ENCODE assay signal across 18 cellular contexts in the genomic region with DNA sequence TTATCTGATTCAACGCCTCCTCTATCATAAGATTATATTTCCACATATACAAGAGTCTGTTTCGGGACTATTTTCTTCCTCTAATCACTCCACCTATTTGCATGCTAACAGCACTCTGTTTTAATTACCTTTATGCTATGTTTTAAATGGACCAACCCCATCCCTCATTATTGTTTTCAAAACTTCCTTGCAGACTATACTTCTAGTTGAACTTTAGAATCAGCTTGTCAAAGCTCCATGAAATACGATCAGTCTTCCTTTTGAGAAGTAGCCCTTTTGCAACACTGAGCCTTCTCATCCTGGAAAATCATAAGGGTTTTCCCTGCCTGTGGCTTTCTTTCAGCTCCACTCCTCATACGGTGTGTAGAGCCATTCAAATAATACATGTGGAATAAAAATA. TPM values are rescaled to one million over a fixed set of nuclear protein-coding genes. Genes with fewer than 3 reads are reported as not detected.
A peak's percentile ranks its signal among the peaks of the same experiment; 100 is the strongest.
DNase-seq lines count a peak whose midpoint lies in the region; ATAC-seq and TF ChIP-seq lines count a peak whose summit lies in the region.
"Had no signal": no experiment of that assay in that cellular context is flagged by ENCODE, and none has a peak within 500 bp of the region (broad histone marks: within the 10 kb centered on the region; RNA-seq: fewer than 3 reads in every experiment).

No MANE protein-coding gene starts in this region.

- intact Hi-C loops in psoas muscle (cut with DNase I), result no loop called here
- intact Hi-C loops in left ventricle myocardium superior (cut with micrococcal nuclease), result no loop called here

- no peaks in the 10 kb centered on the region for H3K9me3 ChIP-seq in psoas muscle
- H3K9me3 ChIP-seq: Peyer's patch, spleen had no signal

- DNase-seq in activated CD4-positive, alpha-beta T cell treated with anti-CD3 and anti-CD28 coated beads, Interleukin-2, amount 10 ng/mL, durations not matched to agents 7 days and 5 days, result no peak
- DNase-seq in activated CD4-positive, alpha-beta T cell treated with anti-CD3 and anti-CD28 coated beads, Interleukin-2, amount 50 U/mL, for 4 hours, result no peak
- DNase-seq in activated naive CD8-positive, alpha-beta T cell treated with anti-CD3 and anti-CD28 coated beads, Interleukin-2, amount 10 ng/mL, durations not matched to agents 7 days and 5 days, result no peak
- DNase-seq in psoas muscle (no peak), DMS153 (lab: John Stamatoyannopoulos, UW) (no peak), left ventricle myocardium superior (no peak), D341Med (ENCODE audit: low spot score) (no peak)
- DNase-seq: activated B cell treated with CpG ODN at 0.5 μM for 24 hours; brain microvascular endothelial cell; DMS 273 treated with DMSO at 0.1 percent for 48 hours; head of caudate nucleus; NCI-H1105 treated with DMSO at 0.1 percent for 48 hours; Peyer's patch; spleen; stimulated activated CD8-positive, alpha-beta memory T cell treated with anti-CD3 and anti-CD28 coated beads, Interleukin-4, amount 100 ng/mL, for 48 hours; T-helper 9 cell had no signal

- peak overlapping the region; percentile 55 for H3K27ac ChIP-seq in psoas muscle
- H3K27ac ChIP-seq: brain microvascular endothelial cell, Peyer's patch, spleen had no signal

- CTCF ChIA-PET in activated CD4-positive, alpha-beta T cell treated with anti-CD3 and anti-CD28 coated beads, Interleukin-2, amount 10 ng/mL, durations not matched to agents 7 days and 5 days (lab: Charles Lee), result interaction anchor here (0.9 to 2.1 kb wide), 5 partner anchors 11 to 114 kb away, joined by 3 to 6 read pairs (median 4); no protein-coding TSS in a partner anchor

- H3K4me1 ChIP-seq in psoas muscle, result no peaks in the 10 kb centered on the region
- H3K4me1 ChIP-seq: Peyer's patch had no signal

- 82 to 96% (median 91%) methylated on average over 4 of the region's 4 CpGs for WGBS in psoas muscle, 3 donors

- H3K4me3 Mint-ChIP-seq in activated CD4-positive, alpha-beta T cell treated with anti-CD3 and anti-CD28 coated beads, Interleukin-2, amount 10 ng/mL, durations not matched to agents 7 days and 5 days, result no peak overlapping the region
- H3K4me3 Mint-ChIP-seq in IgD-negative memory B cell, result no peak overlapping the region
- H3K4me3 Mint-ChIP-seq in activated naive CD8-positive, alpha-beta T cell treated with anti-CD3 and anti-CD28 coated beads, Interleukin-2, amount 10 ng/mL, durations not matched to agents 7 days and 5 days, result peak overlapping the region; percentile 8
- H3K4me3 Mint-ChIP-seq: activated B cell treated with CpG ODN at 0.5 μM for 24 hours had no signal

- no peaks in the 10 kb centered on the region for H3K27me3 ChIP-seq in psoas muscle (ENCODE audit: insufficient read depth in 3 of 3, low read length in 2 of 3)
- H3K27me3 ChIP-seq: brain microvascular endothelial cell, Peyer's patch, spleen had no signal

- H3K4me1 Mint-ChIP-seq in activated CD4-positive, alpha-beta T cell treated with anti-CD3 and anti-CD28 coated beads, Interleukin-2, amount 10 ng/mL, durations not matched to agents 7 days and 5 days, result peaks cover 29% of the 10 kb centered on the region
- peaks cover 5 to 9% (median 7%) of the 10 kb centered on the region in 3 donors for H3K4me1 Mint-ChIP-seq in IgD-negative memory B cell
- H3K4me1 Mint-ChIP-seq in activated naive CD8-positive, alpha-beta T cell treated with anti-CD3 and anti-CD28 coated beads, Interleukin-2, amount 10 ng/mL, durations not matched to agents 7 days and 5 days, result peaks cover 12% of the 10 kb centered on the region

- H3K36me3 ChIP-seq in psoas muscle (ENCODE audit: insufficient read depth in 1 of 2, low read depth in 1 of 2), result peaks cover 8 to 71% of the 10 kb centered on the region in 2 donors

- no peaks in the 10 kb centered on the region for H3K9me3 Mint-ChIP-seq in activated CD4-positive, alpha-beta T cell treated with anti-CD3 and anti-CD28 coated beads, Interleukin-2, amount 10 ng/mL, durations not matched to agents 7 days and 5 days
- no peaks in the 10 kb centered on the region for H3K9me3 Mint-ChIP-seq in IgD-negative memory B cell
- no peaks in the 10 kb centered on the region for H3K9me3 Mint-ChIP-seq in activated naive CD8-positive, alpha-beta T cell treated with anti-CD3 and anti-CD28 coated beads, Interleukin-2, amount 10 ng/mL, durations not matched to agents 7 days and 5 days
- H3K9me3 Mint-ChIP-seq: activated B cell treated with CpG ODN at 0.5 μM for 24 hours had no signal

- H3K27ac Mint-ChIP-seq in activated CD4-positive, alpha-beta T cell treated with anti-CD3 and anti-CD28 coated beads, Interleukin-2, amount 10 ng/mL, durations not matched to agents 7 days and 5 days, result peak overlapping the region; percentile 43
- H3K27ac Mint-ChIP-seq in IgD-negative memory B cell, result peak overlapping the region in 2 of 3 donors; percentile 26 to 31
- H3K27ac Mint-ChIP-seq in activated naive CD8-positive, alpha-beta T cell treated with anti-CD3 and anti-CD28 coated beads, Interleukin-2, amount 10 ng/mL, durations not matched to agents 7 days and 5 days, result peak overlapping the region; percentile 14
- H3K27ac Mint-ChIP-seq: activated B cell treated with CpG ODN at 0.5 μM for 24 hours had no signal

- no peak for ATAC-seq in activated naive CD8-positive, alpha-beta T cell treated with anti-CD3 and anti-CD28 coated beads, Interleukin-2, amount 10 ng/mL, durations not matched to agents 7 days and 5 days (ENCODE audit: low read depth)
- ATAC-seq in psoas muscle (no peak), left ventricle myocardium superior (no peak)
- ATAC-seq: HCT116 had no signal

- H3K36me3 Mint-ChIP-seq in activated CD4-positive, alpha-beta T cell treated with anti-CD3 and anti-CD28 coated beads, Interleukin-2, amount 10 ng/mL, durations not matched to agents 7 days and 5 days (ENCODE audit: low read depth), result peaks cover 45% of the 10 kb centered on the region
- H3K36me3 Mint-ChIP-seq in IgD-negative memory B cell, result peaks cover 13% of the 10 kb centered on the region
- H3K36me3 Mint-ChIP-seq in activated naive CD8-positive, alpha-beta T cell treated with anti-CD3 and anti-CD28 coated beads, Interleukin-2, amount 10 ng/mL, durations not matched to agents 7 days and 5 days, result peaks cover 27% of the 10 kb centered on the region

- H3K4me3 ChIP-seq in psoas muscle, result no peak overlapping the region
- H3K4me3 ChIP-seq: Peyer's patch, spleen had no signal

- POLR2A ChIA-PET in activated CD4-positive, alpha-beta T cell treated with anti-CD3 and anti-CD28 coated beads, Interleukin-2, amount 10 ng/mL, durations not matched to agents 7 days and 5 days (lab: Charles Lee), result no interaction called here
- POLR2A ChIA-PET in activated naive CD8-positive, alpha-beta T cell treated with anti-CD3 and anti-CD28 coated beads, Interleukin-2, amount 10 ng/mL, durations not matched to agents 7 days and 5 days (lab: Charles Lee), result interaction anchor here (0.6 kb wide), 1 partner anchor 1900 kb away, joined by 4 read pairs; no protein-coding TSS in a partner anchor

- no peak for TF ChIP-seq CTCF in psoas muscle (IDR thresholded peaks at IDR 0.05)

- no peaks in the 10 kb centered on the region for H3K27me3 Mint-ChIP-seq in activated CD4-positive, alpha-beta T cell treated with anti-CD3 and anti-CD28 coated beads, Interleukin-2, amount 10 ng/mL, durations not matched to agents 7 days and 5 days
- no peaks in the 10 kb centered on the region for H3K27me3 Mint-ChIP-seq in IgD-negative memory B cell
- H3K27me3 Mint-ChIP-seq in activated naive CD8-positive, alpha-beta T cell treated with anti-CD3 and anti-CD28 coated beads, Interleukin-2, amount 10 ng/mL, durations not matched to agents 7 days and 5 days, result no peaks in the 10 kb centered on the region
- H3K27me3 Mint-ChIP-seq: activated B cell treated with CpG ODN at 0.5 μM for 24 hours had no signal

RNA-seq across cellular contexts. Expression of a gene that starts 36.9 kb away (rescaled TPM):
- total RNA-seq in activated CD4-positive, alpha-beta T cell treated with anti-CD3 and anti-CD28 coated beads, Interleukin-2, amount 10 ng/mL, durations not matched to agents 7 days and 5 days, result 1 to 10 TPM; 5.3 to 6.1 TPM
- polyA plus RNA-seq in IgD-negative memory B cell (4.8 TPM), psoas muscle (10 to 100 TPM in 1 of 3 donors, 1 to 10 TPM in 2; 4.3 to 13.9 (median 7.9) TPM)
- total RNA-seq in activated naive CD8-positive, alpha-beta T cell treated with anti-CD3 and anti-CD28 coated beads, Interleukin-2, amount 10 ng/mL, durations not matched to agents 7 days and 5 days, result 1 to 10 TPM; 7.8 to 8.1 TPM
- total RNA-seq in psoas muscle (10 to 100 TPM in 2 of 4 donors, 1 to 10 TPM in 2; 7.4 to 15.1 (median 11.0) TPM), left ventricle myocardium superior (17.3 TPM)
